In genomic region chr7:83321011-83321410, GRCh38 we compare ENCODE assay signal across 27 cellular contexts.
"Had no signal": no experiment of that assay in that cellular context is flagged by ENCODE, and none has a peak within 500 bp of the region (broad histone marks: within the 10 kb centered on the region; RNA-seq: fewer than 3 reads in every experiment).

No MANE protein-coding gene starts in this region.

- H3K9me3 ChIP-seq: colonic mucosa, esophagus squamous epithelium, gastrocnemius medialis, left lung, lower lobe of right lung, mucosa of descending colon had no signal

- ATAC-seq: effector memory CD8-positive, alpha-beta T cell; esophagus mucosa; gastrocnemius medialis; heart right ventricle; left lung; left ventricle myocardium superior; lower lobe of right lung; mucosa of descending colon had no signal

- H3K4me1 Mint-ChIP-seq: naive B cell had no signal

- H3K27ac ChIP-seq: colonic mucosa, epithelial cell of prostate, esophagus squamous epithelium, gastrocnemius medialis, heart right ventricle, left lung, lower lobe of right lung had no signal

- H3K36me3 ChIP-seq: colonic mucosa, esophagus squamous epithelium, gastrocnemius medialis, heart right ventricle, left lung, lower lobe of right lung had no signal

- DNase-seq: colonic mucosa; cortex of kidney; effector CD8-positive, alpha-beta T cell; effector memory CD8-positive, alpha-beta T cell; endodermal cell; erythroblast; esophagus squamous epithelium; foreskin fibroblast; foreskin melanocyte; gastrocnemius medialis; glutamatergic neuron; heart right ventricle; hippocampal formation; left cardiac atrium; left lung; left ventricle myocardium superior; lower lobe of right lung; mesenchymal stem cell; mucosa of descending colon; naive B cell had no signal

- FAIRE-seq: endometrium, islet of Langerhans, keratinocyte had no signal

- H3K27me3 Mint-ChIP-seq: dendritic cell treated with granulocyte-macrophage colony-stimulating factor and Interleukin-4, amounts not matched to agents 40 ng/mL and 50 ng/mL, for 4 days; effector memory CD8-positive, alpha-beta T cell; naive B cell had no signal

- H3K36me3 Mint-ChIP-seq: mesothelial cell of epicardium, naive B cell had no signal

- H3K4me1 ChIP-seq: colonic mucosa, esophagus squamous epithelium, gastrocnemius medialis, heart right ventricle, left lung, lower lobe of right lung had no signal

- H3K27ac Mint-ChIP-seq: dendritic cell treated with granulocyte-macrophage colony-stimulating factor and Interleukin-4, amounts not matched to agents 40 ng/mL and 50 ng/mL, for 4 days; effector memory CD8-positive, alpha-beta T cell; endodermal cell; mesothelial cell of epicardium; naive B cell had no signal

- H3K4me3 ChIP-seq: colonic mucosa, esophagus squamous epithelium, gastrocnemius medialis, heart right ventricle, left lung, lower lobe of right lung, mucosa of descending colon had no signal

- H3K4me3 Mint-ChIP-seq: dendritic cell treated with granulocyte-macrophage colony-stimulating factor and Interleukin-4, amounts not matched to agents 40 ng/mL and 50 ng/mL, for 4 days; effector memory CD8-positive, alpha-beta T cell; endodermal cell; mesothelial cell of epicardium; naive B cell had no signal

- H3K27me3 ChIP-seq: colonic mucosa, esophagus squamous epithelium, gastrocnemius medialis, left lung had no signal

- H3K9me3 Mint-ChIP-seq: dendritic cell treated with granulocyte-macrophage colony-stimulating factor and Interleukin-4, amounts not matched to agents 40 ng/mL and 50 ng/mL, for 4 days; endodermal cell; mesothelial cell of epicardium had no signal
